In genomic region chr10:61951144-61951483, GRCh38 we compare ENCODE assay signal across 16 cellular contexts. TPM values are rescaled to one million over a fixed set of nuclear protein-coding genes. Genes with fewer than 3 reads are reported as not detected.
DNase-seq lines count a peak whose midpoint lies in the region; ATAC-seq and TF ChIP-seq lines count a peak whose summit lies in the region.
"Had no signal": no experiment of that assay in that cellular context is flagged by ENCODE, and none has a peak within 500 bp of the region (broad histone marks: within the 10 kb centered on the region; RNA-seq: fewer than 3 reads in every experiment).

No MANE protein-coding gene starts in this region.

- peaks cover 9% of the 10 kb centered on the region for H3K36me3 ChIP-seq in Caco-2 (ENCODE audit: control insufficient read depth, insufficient read depth, low read length)
- H3K36me3 ChIP-seq: Peyer's patch had no signal

- DNase-seq in Caco-2 (no peak), NCI-H345 treated with DMSO at 0.1 percent for 48 hours (lab: John Stamatoyannopoulos, UW; ENCODE audit: unreplicated experiment) (peak; percentile 0), activated B cell treated with CpG ODN at 0.5 μM for 24 hours (no peak), mesothelial cell of epicardium (ENCODE audit: low spot score in 2 of 2, unreplicated experiment in 2 of 2) (no peak), DMS53 (lab: John Stamatoyannopoulos, UW) (no peak), NCI-H1694 treated with DMSO at 0.1 percent for 48 hours (lab: John Stamatoyannopoulos, UW) (no peak), midbrain (lab: John Stamatoyannopoulos, UW) (no peak)
- DNase-seq: COR-L47, H9, NCI-H1105 treated with DMSO at 0.1 percent for 48 hours, NCI-H2029, NCI-H2171, Peyer's patch had no signal

- H3K4me3 Mint-ChIP-seq in Caco-2 (ENCODE audit: unreplicated experiment) = peak overlapping the region; percentile 39
- H3K4me3 Mint-ChIP-seq in activated B cell treated with CpG ODN at 0.5 μM for 24 hours = no peak overlapping the region
- H3K4me3 Mint-ChIP-seq in mesothelial cell of epicardium = no peak overlapping the region
- H3K4me3 Mint-ChIP-seq: H9 had no signal

- CTCF ChIA-PET in Caco-2 (lab: Charles Lee) (interaction anchor here (1.5 to 2.1 kb wide), 2 partner anchors 13 to 54 kb away, joined by 6 to 9 read pairs; no protein-coding TSS in a partner anchor), activated B cell treated with CpG ODN at 0.5 μM for 24 hours (lab: Charles Lee) (no interaction called here)

- no peak overlapping the region for H3K4me3 ChIP-seq in Caco-2 (ENCODE audit: low read depth, low read length)
- H3K4me3 ChIP-seq: Peyer's patch, SK-N-MC had no signal

- H3K9me3 ChIP-seq in Caco-2 = no peaks in the 10 kb centered on the region
- H3K9me3 ChIP-seq: Peyer's patch had no signal

- H3K4me1 ChIP-seq in Caco-2 = peaks cover 54% of the 10 kb centered on the region

- no peaks in the 10 kb centered on the region for H3K27me3 ChIP-seq in Caco-2 (replicated peaks; ENCODE audit: control insufficient read depth, insufficient read depth, low read length)
- H3K27me3 ChIP-seq: Peyer's patch had no signal

- H3K4me1 Mint-ChIP-seq in Caco-2 (ENCODE audit: low read depth, unreplicated experiment) (peaks cover 37% of the 10 kb centered on the region), activated B cell treated with CpG ODN at 0.5 μM for 24 hours (peaks cover 35% of the 10 kb centered on the region), mesothelial cell of epicardium (peaks cover 24% of the 10 kb centered on the region)
- H3K4me1 Mint-ChIP-seq: H9 had no signal

- H3K36me3 Mint-ChIP-seq in Caco-2 (ENCODE audit: insufficient read depth, unreplicated experiment) = peaks cover 98% of the 10 kb centered on the region
- H3K36me3 Mint-ChIP-seq in activated B cell treated with CpG ODN at 0.5 μM for 24 hours (ENCODE audit: low read depth) = peaks cover 78% of the 10 kb centered on the region
- H3K36me3 Mint-ChIP-seq in mesothelial cell of epicardium = peaks cover 29% of the 10 kb centered on the region

- no TSS peak for BruUV-seq in Caco-2 (replicated peaks; lab: Mats Ljungman, UMichigan)

- POLR2A ChIA-PET in Caco-2 (lab: Charles Lee) (interaction anchor here (1.3 to 1.8 kb wide), 2 partner anchors 14 to 114 kb away, joined by 4 to 5 read pairs; no protein-coding TSS in a partner anchor), activated B cell treated with CpG ODN at 0.5 μM for 24 hours (lab: Charles Lee) (interaction anchor here (0.9 kb wide), 1 partner anchor 117 kb away, joined by 3 read pairs; no protein-coding TSS in a partner anchor)

- no peaks in the 10 kb centered on the region for H3K27me3 Mint-ChIP-seq in Caco-2 (ENCODE audit: insufficient read depth, unreplicated experiment)
- H3K27me3 Mint-ChIP-seq in activated B cell treated with CpG ODN at 0.5 μM for 24 hours = no peaks in the 10 kb centered on the region
- no peaks in the 10 kb centered on the region for H3K27me3 Mint-ChIP-seq in mesothelial cell of epicardium (ENCODE audit: low read depth)

- TF ChIP-seq CTCF in Caco-2 (IDR thresholded peaks at IDR 0.05; ENCODE audit: insufficient read depth in 1 of 2, low read depth in 1 of 2, low read length in 1 of 2, severe bottlenecking in 1 of 2, unreplicated experiment in 1 of 2) (no peak), activated B cell treated with CpG ODN at 0.5 μM for 24 hours (IDR thresholded peaks at IDR 0.05) (no peak), mesothelial cell of epicardium (IDR thresholded peaks at IDR 0.05; ENCODE audit: unreplicated experiment) (no peak)

- H3K27ac Mint-ChIP-seq in Caco-2 (ENCODE audit: unreplicated experiment) = peak overlapping the region; percentile 67
- peak overlapping the region; percentile 46 for H3K27ac Mint-ChIP-seq in activated B cell treated with CpG ODN at 0.5 μM for 24 hours
- H3K27ac Mint-ChIP-seq in mesothelial cell of epicardium = peak overlapping the region; percentile 37
- H3K27ac Mint-ChIP-seq: H9 had no signal

- intact Hi-C loops in Caco-2 (cut with micrococcal nuclease; ENCODE audit: unreplicated experiment) (no loop called here), activated B cell treated with CpG ODN at 0.5 μM for 24 hours (cut with micrococcal nuclease) (no loop called here)

- no peaks in the 10 kb centered on the region for H3K9me3 Mint-ChIP-seq in Caco-2 (ENCODE audit: unreplicated experiment)
- no peaks in the 10 kb centered on the region for H3K9me3 Mint-ChIP-seq in activated B cell treated with CpG ODN at 0.5 μM for 24 hours
- H3K9me3 Mint-ChIP-seq in mesothelial cell of epicardium = no peaks in the 10 kb centered on the region
- H3K9me3 Mint-ChIP-seq: H9 had no signal

- ATAC-seq in activated B cell treated with CpG ODN at 0.5 μM for 24 hours (ENCODE audit: low read depth) = no peak
- ATAC-seq in GM21447 (IDR thresholded peaks at IDR 0.05; ENCODE audit: unreplicated experiment) = no peak
- ATAC-seq: Right ventricle myocardium inferior had no signal

RNA-seq across cellular contexts. Expression of gene ARID5B, which starts 49.6 kb away (rescaled TPM):
- total RNA-seq in Caco-2 (2022) = 168 and 169 TPM in 2 replicates
- total RNA-seq in activated B cell treated with CpG ODN at 0.5 μM for 24 hours = 67.4 and 76.8 TPM in 2 replicates
- total RNA-seq in mesothelial cell of epicardium = 50.9 to 52.5 TPM (median 51.4 TPM) in 3 replicates
